ENCODE assay signal across 17 cellular contexts in genomic region chr4:42345962-42346544, GRCh38. TPM values are rescaled to one million over a fixed set of nuclear protein-coding genes. Genes with fewer than 3 reads are reported as not detected.
DNase-seq lines count a peak whose midpoint lies in the region; ATAC-seq, FAIRE-seq and TF ChIP-seq lines count a peak whose summit lies in the region.
"Had no signal": no experiment of that assay in that cellular context is flagged by ENCODE, and none has a peak within 500 bp of the region (broad histone marks: within the 10 kb centered on the region; RNA-seq: fewer than 3 reads in every experiment).

No MANE protein-coding gene starts in this region.

- H3K9me3 Mint-ChIP-seq in stimulated activated effector memory CD8-positive, alpha-beta T cell treated with anti-CD3 and anti-CD28 coated beads, Interleukin-12 subunit alpha, Interleukin-12 subunit beta, amount 100 ng/mL, for 72 hours: no peaks in the 10 kb centered on the region

- no peaks in the 10 kb centered on the region for H3K36me3 Mint-ChIP-seq in stimulated activated effector memory CD8-positive, alpha-beta T cell treated with anti-CD3 and anti-CD28 coated beads, Interleukin-12 subunit alpha, Interleukin-12 subunit beta, amount 100 ng/mL, for 72 hours
- H3K36me3 Mint-ChIP-seq: CD8-positive, alpha-beta memory T cell had no signal

- no peak overlapping the region for H3K9ac ChIP-seq in kidney (ENCODE audit: low read length in 2 of 2)
- H3K9ac ChIP-seq: BLaER1 had no signal

- FAIRE-seq in kidney (lab: Jason Lieb, UNC): no peak

- DNase-seq in Daoy (ENCODE audit: low read depth) (peak; percentile 31), cerebellar cortex (ENCODE audit: low spot score) (peak; percentile 15), kidney (peak; percentile 64), NCI-H2029 treated with DMSO at 0.1 percent for 48 hours (lab: John Stamatoyannopoulos, UW) (no peak), aorta (no peak), NCI-H2171 (lab: John Stamatoyannopoulos, UW) (no peak), pons (ENCODE audit: low spot score) (no peak)
- DNase-seq in stimulated activated effector memory CD8-positive, alpha-beta T cell treated with anti-CD3 and anti-CD28 coated beads, Interleukin-12 subunit alpha, Interleukin-12 subunit beta, amount 100 ng/mL, for 72 hours (ENCODE audit: low spot score in 2 of 2): no peak
- DNase-seq: AML-193; Caco-2; CD8-positive, alpha-beta memory T cell; DND-41; H7; IMR-90 had no signal

- ATAC-seq in stimulated activated effector memory CD8-positive, alpha-beta T cell treated with anti-CD3 and anti-CD28 coated beads, Interleukin-12 subunit alpha, Interleukin-12 subunit beta, amount 100 ng/mL, for 72 hours: peak; percentile 19
- ATAC-seq in aorta (ENCODE audit: low FRiP score): no peak

- no peak overlapping the region for H3K27ac Mint-ChIP-seq in stimulated activated effector memory CD8-positive, alpha-beta T cell treated with anti-CD3 and anti-CD28 coated beads, Interleukin-12 subunit alpha, Interleukin-12 subunit beta, amount 100 ng/mL, for 72 hours
- H3K27ac Mint-ChIP-seq: CD8-positive, alpha-beta memory T cell had no signal

- no peaks in the 10 kb centered on the region for H3K4me1 Mint-ChIP-seq in stimulated activated effector memory CD8-positive, alpha-beta T cell treated with anti-CD3 and anti-CD28 coated beads, Interleukin-12 subunit alpha, Interleukin-12 subunit beta, amount 100 ng/mL, for 72 hours
- H3K4me1 Mint-ChIP-seq: CD8-positive, alpha-beta memory T cell had no signal

- H3K27ac ChIP-seq in kidney (ENCODE audit: low read depth in 2 of 2, low read length in 2 of 2) (no peak overlapping the region), aorta (ENCODE audit: low read depth in 1 of 2, low read length in 2 of 2) (no peak overlapping the region)
- H3K27ac ChIP-seq: 22Rv1, BLaER1 had no signal

- H3K4me1 ChIP-seq in kidney (ENCODE audit: control insufficient read depth in 1 of 2, insufficient read depth in 1 of 2, low read depth in 1 of 2, low read length in 2 of 2) (peaks cover 0 to 2% of the 10 kb centered on the region in 2 donors), aorta (ENCODE audit: control insufficient read depth in 1 of 2, insufficient read depth in 2 of 2, low read length in 2 of 2) (no peaks in the 10 kb centered on the region)
- H3K4me1 ChIP-seq: BLaER1, Caco-2 had no signal

- H3K4me3 ChIP-seq in kidney (ENCODE audit: low read length in 2 of 2) (no peak overlapping the region), aorta (ENCODE audit: low read length in 2 of 2) (no peak overlapping the region)
- H3K4me3 ChIP-seq: BLaER1 had no signal

- H3K4me3 Mint-ChIP-seq in stimulated activated effector memory CD8-positive, alpha-beta T cell treated with anti-CD3 and anti-CD28 coated beads, Interleukin-12 subunit alpha, Interleukin-12 subunit beta, amount 100 ng/mL, for 72 hours: no peak overlapping the region
- H3K4me3 Mint-ChIP-seq: CD8-positive, alpha-beta memory T cell had no signal

- intact Hi-C loops in kidney (cut with DNase I): no loop called here
- intact Hi-C loops in aorta (cut with DNase I): no loop called here

- H3K27me3 ChIP-seq in aorta (ENCODE audit: control insufficient read depth in 1 of 2, insufficient read depth in 2 of 2, low read length in 1 of 2): no peaks in the 10 kb centered on the region
- H3K27me3 ChIP-seq: BLaER1 had no signal

- 91% methylated on average over 28 to 29 of the region's 29 CpGs for WGBS in aorta, 2 donors

- H3K36me3 ChIP-seq in kidney (ENCODE audit: control insufficient read depth in 1 of 2, insufficient read depth in 2 of 2, low read length in 2 of 2) (no peaks in the 10 kb centered on the region), aorta (ENCODE audit: control insufficient read depth in 1 of 2, insufficient read depth in 2 of 2, low read length in 1 of 2) (no peaks in the 10 kb centered on the region)
- H3K36me3 ChIP-seq: BLaER1 had no signal

- no peak for TF ChIP-seq CTCF in kidney (IDR thresholded peaks at IDR 0.05; ENCODE audit: borderline replicate concordance, extremely low read depth, insufficient read depth)

- no peaks in the 10 kb centered on the region for H3K9me3 ChIP-seq in kidney (ENCODE audit: control insufficient read depth in 1 of 2, low read length in 2 of 2)
- no peaks in the 10 kb centered on the region for H3K9me3 ChIP-seq in aorta (ENCODE audit: control insufficient read depth, low read length)
- H3K9me3 ChIP-seq: Caco-2 had no signal

RNA-seq across cellular contexts. Expression of gene SHISA3, which starts 51.2 kb away (rescaled TPM):
- 3.1 and 4.3 TPM in 2 replicates for total RNA-seq in Daoy (2014; rRNA removed; shearing (Covaris generic))
- total RNA-seq in kidney (31.7 TPM), aorta (1 to 10 TPM; 2.1 to 5.5 TPM)
- polyA plus RNA-seq in kidney (ENCODE audit: insufficient read depth, low read depth, low replicate concordance) (20.3 TPM), aorta (1 to 10 TPM; 3.3 to 3.6 TPM)
- total RNA-seq: Caco-2, HT-29 had no signal
- polyA plus RNA-seq: CD8-positive, alpha-beta memory T cell had no signal

Comparison
In these comparisons a context has a peak if more than half of its experiments do, and no peak if none do; other contexts are left out.
1. DNase-seq: peak in Daoy (single experiment), cerebellar cortex (single experiment) and kidney (single experiment); none in stimulated activated effector memory CD8-positive, alpha-beta T cell treated with anti-CD3 and anti-CD28 coated beads, Interleukin-12 subunit alpha, Interleukin-12 subunit beta, amount 100 ng/mL, for 72 hours (0 of 2), NCI-H2029 treated with DMSO at 0.1 percent for 48 hours (single experiment), aorta (0 of 2), NCI-H2171 (single experiment) and pons (single experiment).